In genomic region chr10:133356953-133357292, GRCh38 we compare ENCODE assay signal across 1 cellular context.
TF ChIP-seq lines count a peak whose summit lies in the region.

No MANE protein-coding gene starts in this region.

TF ChIP-seq in GM23338, 12 proteins besides CTCF, POLR2A, EP300 and RAD21 (continued from another document):
- TF ChIP-seq, protein P1, sequence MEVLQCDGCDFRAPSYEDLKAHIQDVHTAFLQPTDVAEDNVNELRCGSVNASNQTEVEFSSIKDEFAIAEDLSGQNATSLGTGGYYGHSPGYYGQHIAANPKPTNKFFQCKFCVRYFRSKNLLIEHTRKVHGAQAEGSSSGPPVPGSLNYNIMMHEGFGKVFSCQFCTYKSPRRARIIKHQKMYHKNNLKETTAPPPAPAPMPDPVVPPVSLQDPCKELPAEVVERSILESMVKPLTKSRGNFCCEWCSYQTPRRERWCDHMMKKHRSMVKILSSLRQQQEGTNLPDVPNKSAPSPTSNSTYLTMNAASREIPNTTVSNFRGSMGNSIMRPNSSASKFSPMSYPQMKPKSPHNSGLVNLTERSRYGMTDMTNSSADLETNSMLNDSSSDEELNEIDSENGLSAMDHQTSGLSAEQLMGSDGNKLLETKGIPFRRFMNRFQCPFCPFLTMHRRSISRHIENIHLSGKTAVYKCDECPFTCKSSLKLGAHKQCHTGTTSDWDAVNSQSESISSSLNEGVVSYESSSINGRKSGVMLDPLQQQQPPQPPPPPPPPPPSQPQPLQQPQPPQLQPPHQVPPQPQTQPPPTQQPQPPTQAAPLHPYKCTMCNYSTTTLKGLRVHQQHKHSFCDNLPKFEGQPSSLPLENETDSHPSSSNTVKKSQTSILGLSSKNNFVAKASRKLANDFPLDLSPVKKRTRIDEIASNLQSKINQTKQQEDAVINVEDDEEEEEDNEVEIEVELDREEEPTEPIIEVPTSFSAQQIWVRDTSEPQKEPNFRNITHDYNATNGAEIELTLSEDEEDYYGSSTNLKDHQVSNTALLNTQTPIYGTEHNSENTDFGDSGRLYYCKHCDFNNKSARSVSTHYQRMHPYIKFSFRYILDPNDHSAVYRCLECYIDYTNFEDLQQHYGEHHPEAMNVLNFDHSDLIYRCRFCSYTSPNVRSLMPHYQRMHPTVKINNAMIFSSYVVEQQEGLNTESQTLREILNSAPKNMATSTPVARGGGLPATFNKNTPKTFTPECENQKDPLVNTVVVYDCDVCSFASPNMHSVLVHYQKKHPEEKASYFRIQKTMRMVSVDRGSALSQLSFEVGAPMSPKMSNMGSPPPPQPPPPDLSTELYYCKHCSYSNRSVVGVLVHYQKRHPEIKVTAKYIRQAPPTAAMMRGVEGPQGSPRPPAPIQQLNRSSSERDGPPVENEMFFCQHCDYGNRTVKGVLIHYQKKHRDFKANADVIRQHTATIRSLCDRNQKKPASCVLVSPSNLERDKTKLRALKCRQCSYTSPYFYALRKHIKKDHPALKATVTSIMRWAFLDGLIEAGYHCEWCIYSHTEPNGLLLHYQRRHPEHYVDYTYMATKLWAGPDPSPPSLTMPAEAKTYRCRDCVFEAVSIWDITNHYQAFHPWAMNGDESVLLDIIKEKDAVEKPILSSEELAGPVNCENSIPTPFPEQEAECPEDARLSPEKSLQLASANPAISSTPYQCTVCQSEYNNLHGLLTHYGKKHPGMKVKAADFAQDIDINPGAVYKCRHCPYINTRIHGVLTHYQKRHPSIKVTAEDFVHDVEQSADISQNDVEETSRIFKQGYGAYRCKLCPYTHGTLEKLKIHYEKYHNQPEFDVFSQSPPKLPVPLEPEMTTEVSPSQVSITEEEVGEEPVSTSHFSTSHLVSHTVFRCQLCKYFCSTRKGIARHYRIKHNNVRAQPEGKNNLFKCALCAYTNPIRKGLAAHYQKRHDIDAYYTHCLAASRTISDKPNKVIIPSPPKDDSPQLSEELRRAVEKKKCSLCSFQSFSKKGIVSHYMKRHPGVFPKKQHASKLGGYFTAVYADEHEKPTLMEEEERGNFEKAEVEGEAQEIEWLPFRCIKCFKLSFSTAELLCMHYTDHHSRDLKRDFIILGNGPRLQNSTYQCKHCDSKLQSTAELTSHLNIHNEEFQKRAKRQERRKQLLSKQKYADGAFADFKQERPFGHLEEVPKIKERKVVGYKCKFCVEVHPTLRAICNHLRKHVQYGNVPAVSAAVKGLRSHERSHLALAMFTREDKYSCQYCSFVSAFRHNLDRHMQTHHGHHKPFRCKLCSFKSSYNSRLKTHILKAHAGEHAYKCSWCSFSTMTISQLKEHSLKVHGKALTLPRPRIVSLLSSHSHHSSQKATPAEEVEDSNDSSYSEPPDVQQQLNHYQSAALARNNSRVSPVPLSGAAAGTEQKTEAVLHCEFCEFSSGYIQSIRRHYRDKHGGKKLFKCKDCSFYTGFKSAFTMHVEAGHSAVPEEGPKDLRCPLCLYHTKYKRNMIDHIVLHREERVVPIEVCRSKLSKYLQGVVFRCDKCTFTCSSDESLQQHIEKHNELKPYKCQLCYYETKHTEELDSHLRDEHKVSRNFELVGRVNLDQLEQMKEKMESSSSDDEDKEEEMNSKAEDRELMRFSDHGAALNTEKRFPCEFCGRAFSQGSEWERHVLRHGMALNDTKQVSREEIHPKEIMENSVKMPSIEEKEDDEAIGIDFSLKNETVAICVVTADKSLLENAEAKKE (CRISPR knock-in tag; IDR thresholded peaks at IDR 0.05), result no peak
- TF ChIP-seq NANOG (IDR thresholded peaks at IDR 0.05; ENCODE audit: borderline replicate concordance) (no peak), EZH2 (IDR thresholded peaks at IDR 0.05; ENCODE audit: low read depth, unreplicated experiment) (no peak)
TF ChIP-seq in GM23338: peak in this region for 0.
